In the genomic region with DNA sequence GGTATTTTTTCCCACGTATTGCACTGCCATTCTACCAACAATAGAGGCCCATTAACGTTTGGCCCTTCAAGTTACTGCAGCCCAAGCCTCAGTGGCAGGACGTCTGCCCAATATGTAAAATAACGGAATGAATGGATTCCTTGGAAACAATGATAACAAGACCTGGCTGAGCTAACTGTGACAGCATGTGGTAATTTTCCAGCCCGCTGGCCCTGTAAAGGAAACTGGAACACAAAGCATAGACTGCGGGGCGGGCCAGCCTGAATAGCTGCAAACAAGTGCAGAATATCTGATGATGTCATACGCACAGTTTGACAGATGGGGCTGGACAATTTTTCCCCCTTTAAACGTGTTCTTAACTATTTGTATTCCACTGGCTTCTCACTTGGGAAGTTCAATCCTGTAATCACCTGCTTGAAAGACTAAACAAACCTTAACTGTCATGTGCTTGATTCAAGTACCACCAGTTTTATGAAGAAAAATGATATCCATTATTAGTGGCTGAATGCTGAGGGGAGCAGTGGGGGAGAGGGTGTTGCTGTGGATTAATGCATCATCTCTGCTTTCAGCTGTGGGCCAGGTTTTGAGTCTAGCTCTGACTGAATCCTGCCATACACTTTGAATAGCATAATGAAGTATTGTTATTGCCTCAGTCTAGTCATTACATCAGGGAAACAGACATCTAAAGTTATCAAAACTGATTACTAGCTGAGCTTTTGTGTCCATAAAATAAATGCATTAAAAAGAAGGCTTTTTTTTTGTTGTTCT, we compare ENCODE assay signal across 13 cellular contexts.
A peak's percentile ranks its signal among the peaks of the same experiment; 100 is the strongest.
DNase-seq lines count a peak whose midpoint lies in the region; ATAC-seq lines count a peak whose summit lies in the region.
"Had no signal": no experiment of that assay in that cellular context is flagged by ENCODE, and none has a peak within 500 bp of the region (broad histone marks: within the 10 kb centered on the region; RNA-seq: fewer than 3 reads in every experiment).

No MANE protein-coding gene starts in this region.

- DNase-seq in COR-L47 (lab: John Stamatoyannopoulos, UW), result peak; percentile 85
- DNase-seq in NCI-H2081 treated with DMSO at 0.1 percent for 48 hours (lab: John Stamatoyannopoulos, UW), result peak; percentile 50
- peak; percentile 80 for DNase-seq in cerebellum (ENCODE audit: low spot score)
- peak; percentile 18 for DNase-seq in iris pigment epithelial cell (ENCODE audit: low read depth)
- DNase-seq in activated T-cell treated with anti-CD3 and anti-CD28 coated beads, Interleukin-2, amount 50 U/mL, for 72 hours, result no peak
- DNase-seq in GM19240 (ENCODE audit: insufficient read length, low spot score), result no peak
- DNase-seq: activated CD8-positive, alpha-beta T cell treated with anti-CD3 and anti-CD28 coated beads, Interleukin-2, amount 10 ng/mL, durations not matched to agents 7 days and 5 days; amniotic stem cell; stimulated activated CD4-positive, alpha-beta T cell treated with anti-CD3 and anti-CD28 coated beads, Interleukin-12 subunit alpha, Interleukin-12 subunit beta, amount 100 ng/mL, for 4 hours had no signal

- H3K27ac Mint-ChIP-seq in activated T-cell treated with anti-CD3 and anti-CD28 coated beads, Interleukin-2, amount 50 U/mL, for 72 hours, result no peak overlapping the region
- H3K27ac Mint-ChIP-seq: activated CD8-positive, alpha-beta T cell treated with anti-CD3 and anti-CD28 coated beads, Interleukin-2, amount 10 ng/mL, durations not matched to agents 7 days and 5 days; IgD-negative memory B cell; mesothelial cell of epicardium had no signal

- H3K27me3 Mint-ChIP-seq in activated T-cell treated with anti-CD3 and anti-CD28 coated beads, Interleukin-2, amount 50 U/mL, for 72 hours (ENCODE audit: low read depth), result peaks cover 6% of the 10 kb centered on the region
- H3K27me3 Mint-ChIP-seq: IgD-negative memory B cell had no signal

- no peaks in the 10 kb centered on the region for H3K4me1 Mint-ChIP-seq in activated T-cell treated with anti-CD3 and anti-CD28 coated beads, Interleukin-2, amount 50 U/mL, for 72 hours (ENCODE audit: low read depth)
- H3K4me1 Mint-ChIP-seq: IgD-negative memory B cell had no signal

- ATAC-seq in GM19351 (IDR thresholded peaks at IDR 0.05; ENCODE audit: unreplicated experiment), result no peak
- no peak for ATAC-seq in HG03439 (IDR thresholded peaks at IDR 0.05; ENCODE audit: unreplicated experiment)
- ATAC-seq in activated T-cell treated with anti-CD3 and anti-CD28 coated beads, Interleukin-2, amount 50 U/mL, for 72 hours (replicated peaks in 1 of 2), result no peak
- ATAC-seq: activated CD8-positive, alpha-beta T cell treated with anti-CD3 and anti-CD28 coated beads, Interleukin-2, amount 10 ng/mL, durations not matched to agents 7 days and 5 days had no signal

- no peaks in the 10 kb centered on the region for H3K36me3 Mint-ChIP-seq in activated T-cell treated with anti-CD3 and anti-CD28 coated beads, Interleukin-2, amount 50 U/mL, for 72 hours (ENCODE audit: insufficient read depth in 2 of 2)
- H3K36me3 Mint-ChIP-seq: IgD-negative memory B cell, mesothelial cell of epicardium had no signal

- H3K9me3 Mint-ChIP-seq in activated T-cell treated with anti-CD3 and anti-CD28 coated beads, Interleukin-2, amount 50 U/mL, for 72 hours, result peaks cover 0 to 2% of the 10 kb centered on the region in 2 donors
- H3K9me3 Mint-ChIP-seq: mesothelial cell of epicardium had no signal

- no peak overlapping the region for H3K4me3 Mint-ChIP-seq in activated T-cell treated with anti-CD3 and anti-CD28 coated beads, Interleukin-2, amount 50 U/mL, for 72 hours
- H3K4me3 Mint-ChIP-seq: activated CD8-positive, alpha-beta T cell treated with anti-CD3 and anti-CD28 coated beads, Interleukin-2, amount 10 ng/mL, durations not matched to agents 7 days and 5 days; IgD-negative memory B cell; mesothelial cell of epicardium had no signal

Comparison
In these comparisons a context has a peak if more than half of its experiments do, and no peak if none do; other contexts are left out.
1. DNase-seq: peak in COR-L47 (single experiment), NCI-H2081 treated with DMSO at 0.1 percent for 48 hours (single experiment), cerebellum (single experiment) and iris pigment epithelial cell (single experiment); none in activated T-cell treated with anti-CD3 and anti-CD28 coated beads, Interleukin-2, amount 50 U/mL, for 72 hours (0 of 2) and GM19240 (single experiment).